In genomic region chr2:239603411-239604356, GRCh38 we compare ENCODE assay signal across 23 cellular contexts.
DNase-seq lines count a peak whose midpoint lies in the region; ATAC-seq and FAIRE-seq lines count a peak whose summit lies in the region.
"Had no signal": no experiment of that assay in that cellular context is flagged by ENCODE, and none has a peak within 500 bp of the region (broad histone marks: within the 10 kb centered on the region; RNA-seq: fewer than 3 reads in every experiment).

No MANE protein-coding gene starts in this region.

- H3K36me3 Mint-ChIP-seq in T-helper 17 cell (ENCODE audit: low read depth) = no peaks in the 10 kb centered on the region

- H3K4me1 ChIP-seq in BLaER1 treated with 17β-estradiol and CSF1 and Interleukin-3, amounts not matched to agents 10 nM and 100 nM = peaks cover 87 to 100% (median 97%) of the 10 kb centered on the region in 10 experiments
- H3K4me1 ChIP-seq in small intestine (ENCODE audit: control insufficient read depth in 2 of 2, insufficient read depth in 1 of 2, low read depth in 1 of 2, low read length in 1 of 2) = no peaks in the 10 kb centered on the region

- DNase-seq in SIG-M5 treated with dmso at 0.1 percent for 504 hours (lab: John Stamatoyannopoulos, UW; ENCODE audit: unreplicated experiment) (peak; percentile 29), SIG-M5 (lab: John Stamatoyannopoulos, UW) (no peak), T-helper 17 cell (no peak), left lobe of liver (ENCODE audit: low spot score) (peak; percentile 38), small intestine (no peak), AG20443 (ENCODE audit: low spot score) (no peak), NCI-H1930 (lab: John Stamatoyannopoulos, UW) (no peak)
- DNase-seq: central memory CD4-positive, alpha-beta T cell; Kasumi-1; midbrain; NCI-H1092; NCI-H187 treated with DMSO at 0.1 percent for 48 hours; SHP77 treated with DMSO at 0.1 percent for 48 hours had no signal

- no peaks in the 10 kb centered on the region for H3K27me3 Mint-ChIP-seq in T-helper 17 cell

- peaks cover 33% of the 10 kb centered on the region for H3K4me1 Mint-ChIP-seq in T-helper 17 cell

- H3K4me3 Mint-ChIP-seq in T-helper 17 cell = no peak overlapping the region
- H3K4me3 Mint-ChIP-seq: GM23338; naive thymus-derived CD4-positive, alpha-beta T cell had no signal

- H3K9me3 ChIP-seq in BLaER1 treated with 17β-estradiol and CSF1 and Interleukin-3, amounts not matched to agents 10 nM and 100 nM (replicated peaks in 1 of 11) = peaks cover 8 to 28% (median 16%) of the 10 kb centered on the region in 11 experiments; a peak in 20 of 22 replicates
- no peaks in the 10 kb centered on the region for H3K9me3 ChIP-seq in T-helper 17 cell (ENCODE audit: control insufficient read depth, low read length, poor library complexity, severe bottlenecking)
- no peaks in the 10 kb centered on the region for H3K9me3 ChIP-seq in small intestine (ENCODE audit: control insufficient read depth, low read depth)
- H3K9me3 ChIP-seq: tibial nerve had no signal

- ATAC-seq in T-helper 17 cell (no peak), left lobe of liver (no peak)
- ATAC-seq: naive thymus-derived CD4-positive, alpha-beta T cell; Panc1 had no signal

- H4K20me1 ChIP-seq in BLaER1 treated with 17β-estradiol and CSF1 and Interleukin-3, amounts not matched to agents 10 nM and 100 nM = no peaks in the 10 kb centered on the region

- H3K27ac Mint-ChIP-seq in T-helper 17 cell = peak overlapping the region; percentile 89
- H3K27ac Mint-ChIP-seq: GM23338; naive thymus-derived CD4-positive, alpha-beta T cell had no signal

- peak overlapping the region; percentile 71 to 94 (median 83); a peak in 21 of 22 replicates for H3K4me2 ChIP-seq in BLaER1 treated with 17β-estradiol and CSF1 and Interleukin-3, amounts not matched to agents 10 nM and 100 nM
- H3K4me2 ChIP-seq: GM23338, smooth muscle cell had no signal

- H3K27ac ChIP-seq in BLaER1 treated with 17β-estradiol and CSF1 and Interleukin-3, amounts not matched to agents 10 nM and 100 nM = peak overlapping the region in 10 of 11 experiments; percentile 11 to 94 (median 70); a peak in 18 of 22 replicates
- no peak overlapping the region for H3K27ac ChIP-seq in small intestine (ENCODE audit: low read depth in 1 of 2, low read length in 1 of 2)
- H3K27ac ChIP-seq: HL-60, tibial nerve had no signal

- FAIRE-seq in small intestine (lab: Jason Lieb, UNC) = no peak
- FAIRE-seq: A204.1, endothelial cell of umbilical vein, G401.6 had no signal

- WGBS in small intestine, 3 donors = 75 to 83% (median 78%) methylated on average over 11 of the region's 11 CpGs

- no peak overlapping the region; a peak in 1 of 22 replicates for H3K9ac ChIP-seq in BLaER1 treated with 17β-estradiol and CSF1 and Interleukin-3, amounts not matched to agents 10 nM and 100 nM

- H3K27me3 ChIP-seq in BLaER1 treated with 17β-estradiol and CSF1 and Interleukin-3, amounts not matched to agents 10 nM and 100 nM = no peaks in the 10 kb centered on the region
- peaks cover 0 to 2% of the 10 kb centered on the region in 2 donors for H3K27me3 ChIP-seq in small intestine (ENCODE audit: control insufficient read depth in 2 of 2, insufficient read depth in 2 of 2, low read length in 2 of 2)
- H3K27me3 ChIP-seq: tibial nerve had no signal

- peaks cover 0 to 4% (median 0%) of the 10 kb centered on the region in 11 experiments; a peak in 1 of 22 replicates for H3K36me3 ChIP-seq in BLaER1 treated with 17β-estradiol and CSF1 and Interleukin-3, amounts not matched to agents 10 nM and 100 nM
- no peaks in the 10 kb centered on the region for H3K36me3 ChIP-seq in small intestine (ENCODE audit: control insufficient read depth in 2 of 2, insufficient read depth in 2 of 2, low read length in 2 of 2)
- H3K36me3 ChIP-seq: tibial nerve had no signal

- peak overlapping the region in 3 of 10 experiments; percentile 5 to 20 (median 17); a peak in 2 of 20 replicates for H3K4me3 ChIP-seq in BLaER1 treated with 17β-estradiol and CSF1 and Interleukin-3, amounts not matched to agents 10 nM and 100 nM
- H3K4me3 ChIP-seq in small intestine (ENCODE audit: low read depth in 1 of 2, low read length in 2 of 2) = no peak overlapping the region
- H3K4me3 ChIP-seq: GM23338, smooth muscle cell, tibial nerve had no signal

Comparison
In these comparisons a context has a peak if more than half of its experiments do, and no peak if none do; other contexts are left out.
1. DNase-seq: peak in SIG-M5 treated with dmso at 0.1 percent for 504 hours (single experiment) and left lobe of liver (single experiment); none in SIG-M5 (single experiment), T-helper 17 cell (0 of 3), small intestine (single experiment), AG20443 (single experiment) and NCI-H1930 (0 of 2).
2. H3K27ac ChIP-seq: peak in BLaER1 treated with 17β-estradiol and CSF1 and Interleukin-3, amounts not matched to agents 10 nM and 100 nM (10 of 11); none in small intestine (0 of 2).